Comparison of ENCODE assay signal across 8 cellular contexts in genomic region chr9:12719431-12719830, GRCh38. TPM values are rescaled to one million over a fixed set of nuclear protein-coding genes. Genes with fewer than 3 reads are reported as not detected.
DNase-seq lines count a peak whose midpoint lies in the region; ATAC-seq and TF ChIP-seq lines count a peak whose summit lies in the region.

No MANE protein-coding gene starts in this region.

- H3K36me3 ChIP-seq in HEK293 (ENCODE audit: control insufficient read depth in 2 of 2, insufficient read depth in 1 of 2, low read length in 2 of 2): no peaks in the 10 kb centered on the region
- no peaks in the 10 kb centered on the region for H3K36me3 ChIP-seq in esophagus squamous epithelium
- H3K36me3 ChIP-seq in sigmoid colon: no peaks in the 10 kb centered on the region

- TF ChIP-seq CTCF in HEK293 (tag by site-specific recombination; IDR thresholded peaks at IDR 0.05) (no peak), esophagus squamous epithelium (IDR thresholded peaks at IDR 0.05) (peak in 5 of 6 experiments; percentile 8 to 56 (median 41)), sigmoid colon (IDR thresholded peaks at IDR 0.05) (peak; percentile 15 to 50 (median 21))

- TF ChIP-seq POLR2A in esophagus squamous epithelium (IDR thresholded peaks at IDR 0.05) (no peak), sigmoid colon (IDR thresholded peaks at IDR 0.05) (no peak)

- intact Hi-C loops in esophagus squamous epithelium (cut with DNase I): no loop called here
- intact Hi-C loops in sigmoid colon (cut with DNase I): no loop called here

- WGBS in esophagus squamous epithelium, 2 donors: 19 to 25% methylated on average over 1 of the region's 1 CpG
- WGBS in sigmoid colon, 2 donors: 2 to 47% methylated on average over 1 of the region's 1 CpG

- H3K4me3 ChIP-seq in HEK293 (ENCODE audit: low read depth, low read length) (no peak overlapping the region), esophagus squamous epithelium (no peak overlapping the region), sigmoid colon (no peak overlapping the region)

- POLR2A ChIA-PET in HEK293 (lab: Yijun Ruan, JAX): interaction anchor here (0.7 kb wide), 1 partner anchor 56 kb away, joined by 3 read pairs; no protein-coding TSS in a partner anchor

- CTCF ChIA-PET in HEK293 (lab: Yijun Ruan, JAX): interaction anchor here (0.5 to 3.5 kb wide), 26 partner anchors 8 to 1164 kb away, joined by 3 to 26 read pairs (median 4); partner anchors contain the start of gene LURAP1L

- DNase-seq in NCI-H82 treated with DMSO at 0.1 percent for 48 hours (lab: John Stamatoyannopoulos, UW; ENCODE audit: unreplicated experiment) (peak; percentile 13), esophagus squamous epithelium (lab: John Stamatoyannopoulos, UW) (no peak), sigmoid colon (no peak), NCI-H128 (lab: John Stamatoyannopoulos, UW; ENCODE audit: unreplicated experiment) (no peak)
- DNase-seq in activated effector memory CD4-positive, alpha-beta T cell treated with Interleukin-2 at 50 U/mL for 16 hours: no peak

- H3K27ac ChIP-seq in HEK293 (ENCODE audit: extremely low read depth, low read depth, low read length) (no peak overlapping the region), esophagus squamous epithelium (no peak overlapping the region), sigmoid colon (no peak overlapping the region)

- H3K9me3 ChIP-seq in HEK293 (ENCODE audit: control insufficient read depth, insufficient read depth, low read depth, low read length): no peaks in the 10 kb centered on the region
- no peaks in the 10 kb centered on the region for H3K9me3 ChIP-seq in esophagus squamous epithelium
- H3K9me3 ChIP-seq in sigmoid colon: no peaks in the 10 kb centered on the region

- H3K27me3 ChIP-seq in esophagus squamous epithelium (no peaks in the 10 kb centered on the region), sigmoid colon (no peaks in the 10 kb centered on the region)

- no peaks in the 10 kb centered on the region for H3K4me1 ChIP-seq in HEK293 (ENCODE audit: control insufficient read depth, insufficient read depth, low read length)
- no peaks in the 10 kb centered on the region for H3K4me1 ChIP-seq in esophagus squamous epithelium
- H3K4me1 ChIP-seq in sigmoid colon: peaks cover 0 to 14% (median 0%) of the 10 kb centered on the region in 4 donors

- no peak for ATAC-seq in HG02759 (IDR thresholded peaks at IDR 0.05; ENCODE audit: unreplicated experiment)
- ATAC-seq in HG03025 (IDR thresholded peaks at IDR 0.05; ENCODE audit: low FRiP score, unreplicated experiment): no peak

- TF ChIP-seq EP300 in sigmoid colon (IDR thresholded peaks at IDR 0.05): no peak

TF ChIP-seq in HEK293, 187 proteins besides CTCF, POLR2A, EP300 and RAD21:
- TF ChIP-seq ZNF664 (tag by site-specific recombination; IDR thresholded peaks at IDR 0.05) (0 out of 2 replicates have a peak, but pooled peaks have one; percentile 33), ZNF548 (tag by site-specific recombination; IDR thresholded peaks at IDR 0.05) (no peak), ZNF670 (tag by site-specific recombination; IDR thresholded peaks at IDR 0.05; ENCODE audit: low read depth) (no peak), ZBTB17 (tag by site-specific recombination; IDR thresholded peaks at IDR 0.05) (no peak), ZNF660 (tag by site-specific recombination; IDR thresholded peaks at IDR 0.05) (0 out of 2 replicates have a peak, but pooled peaks have one; percentile 26), ZNF624 (tag by site-specific recombination; IDR thresholded peaks at IDR 0.05) (no peak), ZNF654 (tag by site-specific recombination; IDR thresholded peaks at IDR 0.05; ENCODE audit: low read depth) (peak; percentile 62)

RNA-seq across cellular contexts. Expression of gene TYRP1, which starts 26.2 kb away (rescaled TPM):
- not detected for total RNA-seq in esophagus squamous epithelium
- total RNA-seq in sigmoid colon: under 1 TPM in 1 of 4 donors, not detected in 3; 0.16 TPM
- polyA plus RNA-seq in sigmoid colon: 1 to 10 TPM in 1 of 3 donors, under 1 TPM in 2; 0.09 to 1.2 (median 0.46) TPM

RNA-seq across cellular contexts. Expression of gene LURAP1L, which starts 55.4 kb away (rescaled TPM):
- total RNA-seq in esophagus squamous epithelium (1 to 10 TPM in 3 of 4 donors, under 1 TPM in 1; 0.75 to 8.0 (median 3.9) TPM), sigmoid colon (10 to 100 TPM; 17.8 to 29.3 (median 24.5) TPM)
- polyA plus RNA-seq in sigmoid colon: 10 to 100 TPM; 16.2 to 38.4 (median 20.3) TPM
